In the genomic region with DNA sequence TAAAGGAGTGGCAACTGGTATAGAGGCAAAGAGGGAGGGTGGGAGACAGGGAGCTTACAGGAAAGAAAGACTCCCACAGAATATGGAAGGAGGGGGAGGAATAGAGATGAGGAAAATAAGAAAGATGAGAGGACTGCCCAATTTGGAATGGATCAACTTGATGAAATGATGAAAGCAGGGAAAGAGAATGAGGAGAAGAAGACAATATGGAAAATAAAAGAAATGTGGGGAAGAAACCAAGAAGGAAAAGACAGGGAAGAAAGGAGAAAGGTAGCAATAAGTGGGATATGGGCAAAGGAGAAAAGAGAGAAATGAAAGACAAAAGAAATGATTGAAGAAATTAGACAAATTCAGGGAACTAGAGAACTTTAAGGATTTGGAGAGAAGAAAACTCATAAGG, we compare ENCODE assay signal across 11 cellular contexts. TPM values are rescaled to one million over a fixed set of nuclear protein-coding genes. Genes with fewer than 3 reads are reported as not detected.
"Had no signal": no experiment of that assay in that cellular context is flagged by ENCODE, and none has a peak within 500 bp of the region (broad histone marks: within the 10 kb centered on the region; RNA-seq: fewer than 3 reads in every experiment).

No MANE protein-coding gene starts in this region.

- H3K9me3 ChIP-seq: HAP-1 had no signal

- H3K27ac ChIP-seq: HL-60 had no signal

- H3K27ac Mint-ChIP-seq: HFFc6, IgD-negative memory B cell had no signal

- DNase-seq: GOT3, H7, HFFc6, KG1 had no signal

- H3K4me3 ChIP-seq: HAP-1 had no signal

- H3K36me3 ChIP-seq: HAP-1 had no signal

- ATAC-seq: HCT116, HepG2 had no signal

- H3K4me3 Mint-ChIP-seq: HFFc6, IgD-negative memory B cell had no signal

RNA-seq across cellular contexts. Expression of a gene that starts 3.0 kb away (rescaled TPM):
- total RNA-seq: HepG2, HFFc6, HT1080 had no signal
- polyA plus RNA-seq: IgD-negative memory B cell had no signal

RNA-seq across cellular contexts. Expression of a gene that starts 19.9 kb away (rescaled TPM):
- total RNA-seq: H4, H7, HepG2, HFFc6, HT1080 had no signal
- polyA plus RNA-seq: HepG2, IgD-negative memory B cell had no signal

RNA-seq across cellular contexts. Expression of a gene that starts 25.7 kb away (rescaled TPM):
- total RNA-seq: H4, H7, HepG2, HFFc6, HT1080 had no signal
- polyA plus RNA-seq: HepG2, IgD-negative memory B cell had no signal
